In genomic region chr3:59503441-59503840, GRCh38 we compare ENCODE assay signal across 1 cellular context.
TF ChIP-seq lines count a peak whose summit lies in the region.

No MANE protein-coding gene starts in this region.

TF ChIP-seq in SK-N-SH, 30 proteins besides CTCF, POLR2A, EP300 and RAD21:
- TF ChIP-seq IRF3 (IDR thresholded peaks at IDR 0.05; ENCODE audit: low read depth, low read length) (no peak), SIN3A (IDR thresholded peaks at IDR 0.05; ENCODE audit: borderline replicate concordance, low read depth, low read length) (no peak), ZBTB33 (IDR thresholded peaks at IDR 0.05; ENCODE audit: borderline replicate concordance, low read depth) (no peak), GATA2 (CRISPR knock-in tag; IDR thresholded peaks at IDR 0.05) (no peak)
